Comparison of ENCODE assay signal across 11 cellular contexts in the genomic region with DNA sequence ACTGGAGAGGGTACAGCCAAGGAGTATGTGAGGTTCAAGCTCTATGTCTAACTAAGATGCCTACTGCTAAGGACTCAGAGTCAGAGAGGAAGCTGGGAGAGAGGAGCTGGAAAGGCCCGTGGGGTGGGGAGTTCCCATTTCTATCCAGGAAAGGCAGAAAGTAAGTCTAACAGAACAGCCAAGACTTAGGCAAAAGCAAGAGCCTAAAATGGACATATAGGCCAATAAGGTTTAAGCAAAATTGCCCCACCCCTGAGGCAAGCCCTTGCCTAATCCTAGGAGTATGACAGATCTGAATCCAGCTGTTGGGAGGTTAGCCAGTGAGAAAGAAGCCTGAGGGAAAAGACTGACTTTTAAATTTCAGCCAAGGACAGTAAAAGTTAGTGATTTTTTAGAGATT. TPM values are rescaled to one million over a fixed set of nuclear protein-coding genes. Genes with fewer than 3 reads are reported as not detected.
DNase-seq lines count a peak whose midpoint lies in the region; ATAC-seq, FAIRE-seq and TF ChIP-seq lines count a peak whose summit lies in the region.
"Had no signal": no experiment of that assay in that cellular context is flagged by ENCODE, and none has a peak within 500 bp of the region (broad histone marks: within the 10 kb centered on the region; RNA-seq: fewer than 3 reads in every experiment).

No MANE protein-coding gene starts in this region.

- RAD21 ChIA-PET in GM12878 (lab: Charles Lee; ENCODE audit: unreplicated experiment): interaction anchor here (0.6 to 6.7 kb wide), 16 partner anchors 9 to 320 kb away, joined by 3 to 90 read pairs (median 4); a partner anchor contains a TSS

- H4K20me1 ChIP-seq in GM12878 (ENCODE audit: control insufficient read depth, insufficient read depth): no peaks in the 10 kb centered on the region

- peaks cover 57% of the 10 kb centered on the region for H3K4me1 Mint-ChIP-seq in activated CD4-positive, alpha-beta T cell treated with anti-CD3 and anti-CD28 coated beads, Interleukin-2, amount 10 ng/mL, durations not matched to agents 24 days and 14 days
- H3K4me1 Mint-ChIP-seq in nephron progenitor cell: peaks cover 29% of the 10 kb centered on the region

- H3K9me3 ChIP-seq in GM12878 (replicated peaks; ENCODE audit: control insufficient read depth, insufficient read depth, low read length) (no peaks in the 10 kb centered on the region), left ventricle myocardium inferior (replicated peaks) (no peaks in the 10 kb centered on the region), suprapubic skin (no peaks in the 10 kb centered on the region)

- H3K36me3 Mint-ChIP-seq in activated CD4-positive, alpha-beta T cell treated with anti-CD3 and anti-CD28 coated beads, Interleukin-2, amount 10 ng/mL, durations not matched to agents 24 days and 14 days (ENCODE audit: low read depth): peaks cover 25% of the 10 kb centered on the region
- H3K36me3 Mint-ChIP-seq in nephron progenitor cell (ENCODE audit: low read depth): peaks cover 12% of the 10 kb centered on the region

- WGBS in GM12878 (ENCODE audit: insufficient coverage, insufficient replicate concordance, low lambda C conversion rate, missing lambda C conversion rate): 8% methylated on average over 1 of the region's 1 CpG
- 7% methylated on average over 1 of the region's 1 CpG for WGBS in suprapubic skin

- peaks cover 0 to 8% of the 10 kb centered on the region in 2 experiments; a peak in 3 of 4 replicates for H3K36me3 ChIP-seq in GM12878 (ENCODE audit: control insufficient read depth in 2 of 2, insufficient read depth in 2 of 2, low read length in 1 of 2)
- H3K36me3 ChIP-seq in left ventricle myocardium inferior: peaks cover 7% of the 10 kb centered on the region
- H3K36me3 ChIP-seq in suprapubic skin: peaks cover 12% of the 10 kb centered on the region

- no peak for FAIRE-seq in GM12878 (lab: Jason Lieb, UNC)
- FAIRE-seq: colon had no signal

- H3K4me1 ChIP-seq in GM12878 (ENCODE audit: control insufficient read depth, insufficient read depth, low read length): peaks cover 39% of the 10 kb centered on the region
- peaks cover 45% of the 10 kb centered on the region for H3K4me1 ChIP-seq in left ventricle myocardium inferior
- peaks cover 41% of the 10 kb centered on the region for H3K4me1 ChIP-seq in suprapubic skin

- no peak for TF ChIP-seq CTCF in GM12878 (IDR thresholded peaks at IDR 0.05 in 2 of 3, conservative IDR thresholded peaks at IDR 0.05 in 1 of 3; ENCODE audit: control insufficient read depth in 2 of 3, extremely low read depth in 1 of 3, insufficient read depth in 1 of 3, low read depth in 3 of 3, low read length in 3 of 3)
- TF ChIP-seq CTCF in left ventricle myocardium inferior (IDR thresholded peaks at IDR 0.05; ENCODE audit: borderline replicate concordance): no peak
- no peak for TF ChIP-seq CTCF in suprapubic skin (IDR thresholded peaks at IDR 0.05)
- no peak for TF ChIP-seq CTCF in nephron progenitor cell (IDR thresholded peaks at IDR 0.05)

- no peak overlapping the region for H2AFZ ChIP-seq in GM12878 (ENCODE audit: control insufficient read depth, low read depth, low read length)

- ATAC-seq in GM12878: peak; percentile 3; the same call in 1 of the 3 replicates
- no peak for ATAC-seq in GM21390 (IDR thresholded peaks at IDR 0.05; ENCODE audit: unreplicated experiment)
- no peak for ATAC-seq in GM18873 (IDR thresholded peaks at IDR 0.05; ENCODE audit: low FRiP score, unreplicated experiment)

- POLR2A ChIA-PET in GM12878 (lab: Charles Lee): interaction anchor here (0.5 to 5.6 kb wide), 9 partner anchors 21 to 265 kb away, joined by 3 to 66 read pairs (median 5); a partner anchor contains a TSS

- H3K27ac ChIP-seq in GM12878 (ENCODE audit: control insufficient read depth, insufficient read depth) (peak overlapping the region; percentile 65), left ventricle myocardium inferior (replicated peaks) (peak overlapping the region; percentile 74), suprapubic skin (peak overlapping the region; percentile 23)

- no TSS peak for BruUV-seq in GM12878 (replicated peaks; lab: Mats Ljungman, UMichigan)

- H3K4me2 ChIP-seq in GM12878 (ENCODE audit: control insufficient read depth, insufficient read depth): peak overlapping the region; percentile 61

- H3K4me3 Mint-ChIP-seq in activated CD4-positive, alpha-beta T cell treated with anti-CD3 and anti-CD28 coated beads, Interleukin-2, amount 10 ng/mL, durations not matched to agents 24 days and 14 days: no peak overlapping the region
- no peak overlapping the region for H3K4me3 Mint-ChIP-seq in nephron progenitor cell

- no peaks in the 10 kb centered on the region for H3K79me2 ChIP-seq in GM12878 (ENCODE audit: control insufficient read depth, insufficient read depth, low read length)

- H3K4me3 ChIP-seq in GM12878 (0 out of 2 replicates have a peak overlapping the region, but pooled peaks have one; percentile 21), left ventricle myocardium inferior (no peak overlapping the region), suprapubic skin (no peak overlapping the region)

- no peak for TF ChIP-seq RAD21 in GM12878 (IDR thresholded peaks at IDR 0.05; ENCODE audit: insufficient read depth, low read depth, low read length)

- CTCF ChIA-PET in GM12878 (lab: Yijun Ruan, JAX): interaction anchor here (0.8 to 7.6 kb wide), 24 partner anchors 10 to 315 kb away, joined by 3 to 181 read pairs (median 6); a partner anchor contains a TSS

- in situ Hi-C loops in GM12878 (cut with MboI): no loop called here

- SMC1A ChIA-PET in GM12878 (lab: Charles Lee; ENCODE audit: uncharacterized antibody, unreplicated experiment): interaction anchor here (0.7 to 7.0 kb wide), 30 partner anchors 8 to 369 kb away, joined by 3 to 110 read pairs (median 4); a partner anchor contains a TSS

- no peak for TF ChIP-seq EP300 in GM12878 (IDR thresholded peaks at IDR 0.05; ENCODE audit: borderline replicate concordance in 1 of 2, control insufficient read depth in 1 of 2, low read depth in 2 of 2, low read length in 2 of 2)
- no peak for TF ChIP-seq EP300 in suprapubic skin (IDR thresholded peaks at IDR 0.05)

- TF ChIP-seq POLR2A in GM12878 (IDR thresholded peaks at IDR 0.05; ENCODE audit: low read depth, low read length): no peak
- no peak for TF ChIP-seq POLR2A in suprapubic skin (IDR thresholded peaks at IDR 0.05)

- H3K27me3 ChIP-seq in GM12878 (replicated peaks in 1 of 2; ENCODE audit: control insufficient read depth in 2 of 2, insufficient read depth in 2 of 2, low read length in 1 of 2) (no peaks in the 10 kb centered on the region), left ventricle myocardium inferior (ENCODE audit: low read depth) (no peaks in the 10 kb centered on the region), suprapubic skin (no peaks in the 10 kb centered on the region)

- H3K27ac Mint-ChIP-seq in activated CD4-positive, alpha-beta T cell treated with anti-CD3 and anti-CD28 coated beads, Interleukin-2, amount 10 ng/mL, durations not matched to agents 24 days and 14 days: peak overlapping the region; percentile 4
- no peak overlapping the region for H3K27ac Mint-ChIP-seq in nephron progenitor cell

- DNase-seq in activated CD4-positive, alpha-beta T cell treated with anti-CD3 and anti-CD28 coated beads, Interleukin-2, amount 10 ng/mL, durations not matched to agents 24 days and 14 days: no peak
- no peak for DNase-seq in activated CD4-positive, alpha-beta T cell treated with anti-CD3 and anti-CD28 coated beads for 1 hour
- DNase-seq in GM12878 (ENCODE audit: low read depth, low spot score) (no peak), left ventricle myocardium inferior (peak; percentile 41), suprapubic skin (ENCODE audit: low spot score in 2 of 2) (no peak), nephron progenitor cell (no peak)
- DNase-seq: activated CD8-positive, alpha-beta memory T cell treated with anti-CD3 and anti-CD28 coated beads for 24 hours; NCI-H146 had no signal

- peaks cover 2% of the 10 kb centered on the region for H3K27me3 Mint-ChIP-seq in activated CD4-positive, alpha-beta T cell treated with anti-CD3 and anti-CD28 coated beads, Interleukin-2, amount 10 ng/mL, durations not matched to agents 24 days and 14 days
- peaks cover 25% of the 10 kb centered on the region for H3K27me3 Mint-ChIP-seq in nephron progenitor cell (ENCODE audit: low read depth, poor library complexity)

- H3K9ac ChIP-seq in GM12878 (ENCODE audit: control insufficient read depth, insufficient read depth, low read length): peak overlapping the region; percentile 36; the same call in 1 of the 2 replicates

- intact Hi-C loops in activated CD4-positive, alpha-beta T cell treated with anti-CD3 and anti-CD28 coated beads, Interleukin-2, amount 10 ng/mL, durations not matched to agents 24 days and 14 days (cut with micrococcal nuclease): loop anchor here (5.0 kb wide), 1 partner anchor 259 kb away; no protein-coding TSS in a partner anchor
- intact Hi-C loops in GM12878 (cut with micrococcal nuclease; ENCODE audit: unreplicated experiment) (loop anchor here (1.0 kb wide), 2 partner anchors 26 to 55 kb away; no protein-coding TSS in a partner anchor), left ventricle myocardium inferior (cut with micrococcal nuclease) (loop anchor here (5.0 kb wide), 1 partner anchor 99 kb away; no protein-coding TSS in a partner anchor)

- no peaks in the 10 kb centered on the region for H3K9me3 Mint-ChIP-seq in activated CD4-positive, alpha-beta T cell treated with anti-CD3 and anti-CD28 coated beads, Interleukin-2, amount 10 ng/mL, durations not matched to agents 24 days and 14 days
- no peaks in the 10 kb centered on the region for H3K9me3 Mint-ChIP-seq in nephron progenitor cell

RNA-seq across cellular contexts. Expression of a gene that starts 1.6 kb away (rescaled TPM):
- total RNA-seq in activated CD4-positive, alpha-beta T cell treated with anti-CD3 and anti-CD28 coated beads, Interleukin-2, amount 10 ng/mL, durations not matched to agents 24 days and 14 days: not detected in 2 replicates
- total RNA-seq in GM12878 (2013; cell fraction: nucleolus; rRNA removed): 1.7 and 2.1 TPM in 2 replicates
- total RNA-seq in GM12878 (2014; rRNA removed): 2.2 and 2.5 TPM in 2 replicates
- 1.2 and 2.1 TPM in 2 replicates for total RNA-seq in GM12878 (2014; rRNA removed; fragmentation: Illumina TruSeq; extraction: Trizol)
- 2.7 and 3.3 TPM in 2 replicates for total RNA-seq in GM12878 (2021)
- polyA plus RNA-seq in GM12878 (2011; ENCODE audit: low read depth): 4.2 TPM
- 3.4 and 3.9 TPM in 2 replicates for polyA plus RNA-seq in GM12878 (2011; rRNA removed)
- polyA plus RNA-seq in GM12878 (2011; cell fraction: cytosol; rRNA removed): 2.9 and 3.5 TPM in 2 replicates
- polyA plus RNA-seq in GM12878 (2011; cell fraction: nucleus; rRNA removed): 4.5 and 4.8 TPM in 2 replicates
- 2.2 and 2.3 TPM in 2 replicates for polyA plus RNA-seq in GM12878 (2012)
- 0.52 and 1.3 TPM in 2 replicates for polyA plus RNA-seq in GM12878 (2014; fragmentation: Illumina TruSeq; extraction: Trizol)
- polyA plus RNA-seq in GM12878 (2014; fragmentation: Nextera tagmentation; extraction: Ambion mirVana): 1 to 10 TPM in 1 of 2 experiments, under 1 TPM in 1; 0.66 to 1.3 TPM
- 2.8 and 3.8 TPM in 2 replicates for polyA plus RNA-seq in GM12878 (2014; rRNA removed)
- 1 to 10 TPM; 3.1 to 4.9 TPM for polyA plus RNA-seq in GM12878 (2016; fragmentation: Nextera tagmentation; extraction: Ambion mirVana)
- 0.82 and 1.2 TPM in 2 replicates for polyA minus RNA-seq in GM12878 (2011; rRNA and poly(A)+ RNA removed)
- polyA minus RNA-seq in GM12878 (2011; cell fraction: cytosol; rRNA and poly(A)+ RNA removed): not detected in 2 replicates
- 1.1 and 1.5 TPM in 2 replicates for polyA minus RNA-seq in GM12878 (2011; cell fraction: nucleus; rRNA and poly(A)+ RNA removed)
- 9.1 TPM for total RNA-seq in left ventricle myocardium inferior
- total RNA-seq in suprapubic skin: 1 to 10 TPM in 3 of 4 donors, not detected in 1; 1.3 to 4.0 (median 1.4) TPM

RNA-seq across cellular contexts. Expression of a gene that starts 7.2 kb away (rescaled TPM):
- 0.05 TPM in 1 of 2 replicates, not detected in the other for total RNA-seq in activated CD4-positive, alpha-beta T cell treated with anti-CD3 and anti-CD28 coated beads, Interleukin-2, amount 10 ng/mL, durations not matched to agents 24 days and 14 days
- not detected in 2 replicates for total RNA-seq in GM12878 (2013; cell fraction: nucleolus; rRNA removed)
- total RNA-seq in GM12878 (2014; rRNA removed): 2.5 and 2.8 TPM in 2 replicates
- total RNA-seq in GM12878 (2014; rRNA removed; fragmentation: Illumina TruSeq; extraction: Trizol): 3.1 and 3.3 TPM in 2 replicates
- 4.0 and 5.6 TPM in 2 replicates for total RNA-seq in GM12878 (2021)
- polyA plus RNA-seq in GM12878 (2011; ENCODE audit: low read depth): 3.0 TPM
- 7.5 and 8.7 TPM in 2 replicates for polyA plus RNA-seq in GM12878 (2011; rRNA removed)
- polyA plus RNA-seq in GM12878 (2011; cell fraction: cytosol; rRNA removed): 6.4 and 9.5 TPM in 2 replicates
- 5.1 and 6.9 TPM in 2 replicates for polyA plus RNA-seq in GM12878 (2011; cell fraction: nucleus; rRNA removed)
- 2.3 and 3.2 TPM in 2 replicates for polyA plus RNA-seq in GM12878 (2012)
- polyA plus RNA-seq in GM12878 (2014; fragmentation: Illumina TruSeq; extraction: Trizol): 2.6 and 4.5 TPM in 2 replicates
- polyA plus RNA-seq in GM12878 (2014; fragmentation: Nextera tagmentation; extraction: Ambion mirVana): 1 to 10 TPM; 3.2 to 3.5 TPM
- 3.4 TPM in 2 replicates for polyA plus RNA-seq in GM12878 (2014; rRNA removed)
- polyA plus RNA-seq in GM12878 (2016; fragmentation: Nextera tagmentation; extraction: Ambion mirVana): 1 to 10 TPM; 6.9 to 8.3 TPM
- polyA minus RNA-seq in GM12878 (2011; rRNA and poly(A)+ RNA removed): 14.3 and 18.7 TPM in 2 replicates
- polyA minus RNA-seq in GM12878 (2011; cell fraction: cytosol; rRNA and poly(A)+ RNA removed): 2.3 and 4.4 TPM in 2 replicates
- 2.3 and 5.5 TPM in 2 replicates for polyA minus RNA-seq in GM12878 (2011; cell fraction: nucleus; rRNA and poly(A)+ RNA removed)
- total RNA-seq in left ventricle myocardium inferior: not detected
- total RNA-seq in suprapubic skin: 100 to 1,000 TPM; 126 to 188 (median 164) TPM

RNA-seq across cellular contexts. Expression of a gene that starts 21.3 kb away (rescaled TPM):
- 173 and 178 TPM in 2 replicates for total RNA-seq in activated CD4-positive, alpha-beta T cell treated with anti-CD3 and anti-CD28 coated beads, Interleukin-2, amount 10 ng/mL, durations not matched to agents 24 days and 14 days
- 2.0 and 4.3 TPM in 2 replicates for total RNA-seq in GM12878 (2013; cell fraction: nucleolus; rRNA removed)
- total RNA-seq in GM12878 (2014; rRNA removed): 52.1 and 52.3 TPM in 2 replicates
- total RNA-seq in GM12878 (2014; rRNA removed; fragmentation: Illumina TruSeq; extraction: Trizol): 44.0 and 54.3 TPM in 2 replicates
- 76.8 and 81.8 TPM in 2 replicates for total RNA-seq in GM12878 (2021)
- 45.1 TPM for polyA plus RNA-seq in GM12878 (2011; ENCODE audit: low read depth)
- 111 and 127 TPM in 2 replicates for polyA plus RNA-seq in GM12878 (2011; rRNA removed)
- polyA plus RNA-seq in GM12878 (2011; cell fraction: cytosol; rRNA removed): 103 and 106 TPM in 2 replicates
- 34.5 and 52.5 TPM in 2 replicates for polyA plus RNA-seq in GM12878 (2011; cell fraction: nucleus; rRNA removed)
- polyA plus RNA-seq in GM12878 (2012): 82.6 and 88.2 TPM in 2 replicates
- polyA plus RNA-seq in GM12878 (2014; fragmentation: Illumina TruSeq; extraction: Trizol): 63.2 and 84.1 TPM in 2 replicates
- 10 to 100 TPM; 30.0 to 59.6 TPM for polyA plus RNA-seq in GM12878 (2014; fragmentation: Nextera tagmentation; extraction: Ambion mirVana)
- 102 and 117 TPM in 2 replicates for polyA plus RNA-seq in GM12878 (2014; rRNA removed)
- polyA plus RNA-seq in GM12878 (2016; fragmentation: Nextera tagmentation; extraction: Ambion mirVana): 100 to 1,000 TPM; 136 to 141 TPM
- polyA minus RNA-seq in GM12878 (2011; rRNA and poly(A)+ RNA removed): 24.8 and 34.2 TPM in 2 replicates
- polyA minus RNA-seq in GM12878 (2011; cell fraction: cytosol; rRNA and poly(A)+ RNA removed): 14.4 and 21.2 TPM in 2 replicates
- 2.9 and 8.3 TPM in 2 replicates for polyA minus RNA-seq in GM12878 (2011; cell fraction: nucleus; rRNA and poly(A)+ RNA removed)
- total RNA-seq in left ventricle myocardium inferior: 62.5 TPM
- 10 to 100 TPM; 21.3 to 33.9 (median 27.1) TPM for total RNA-seq in suprapubic skin

RNA-seq across cellular contexts. Expression of a gene that starts 21.4 kb away (rescaled TPM):
- total RNA-seq in activated CD4-positive, alpha-beta T cell treated with anti-CD3 and anti-CD28 coated beads, Interleukin-2, amount 10 ng/mL, durations not matched to agents 24 days and 14 days: 46.7 and 48.2 TPM in 2 replicates
- 53.0 and 53.6 TPM in 2 replicates for total RNA-seq in GM12878 (2013; cell fraction: nucleolus; rRNA removed)
- total RNA-seq in GM12878 (2014; rRNA removed): 27.9 and 33.0 TPM in 2 replicates
- total RNA-seq in GM12878 (2014; rRNA removed; fragmentation: Illumina TruSeq; extraction: Trizol): 24.0 and 25.0 TPM in 2 replicates
- 27.4 and 28.8 TPM in 2 replicates for total RNA-seq in GM12878 (2021)
- polyA plus RNA-seq in GM12878 (2011; ENCODE audit: low read depth): 18.2 TPM
- polyA plus RNA-seq in GM12878 (2011; rRNA removed): 10.5 and 19.2 TPM in 2 replicates
- polyA plus RNA-seq in GM12878 (2011; cell fraction: cytosol; rRNA removed): 29.7 and 31.4 TPM in 2 replicates
- polyA plus RNA-seq in GM12878 (2011; cell fraction: nucleus; rRNA removed): 46.3 and 63.1 TPM in 2 replicates
- 22.7 and 33.5 TPM in 2 replicates for polyA plus RNA-seq in GM12878 (2012)
- polyA plus RNA-seq in GM12878 (2014; fragmentation: Illumina TruSeq; extraction: Trizol): 20.8 and 27.2 TPM in 2 replicates
- 10 to 100 TPM; 43.1 to 54.4 TPM for polyA plus RNA-seq in GM12878 (2014; fragmentation: Nextera tagmentation; extraction: Ambion mirVana)
- polyA plus RNA-seq in GM12878 (2014; rRNA removed): 27.3 and 27.4 TPM in 2 replicates
- 10 to 100 TPM; 35.3 to 40.4 TPM for polyA plus RNA-seq in GM12878 (2016; fragmentation: Nextera tagmentation; extraction: Ambion mirVana)
- 22.1 and 27.7 TPM in 2 replicates for polyA minus RNA-seq in GM12878 (2011; rRNA and poly(A)+ RNA removed)
- 6.1 and 8.5 TPM in 2 replicates for polyA minus RNA-seq in GM12878 (2011; cell fraction: cytosol; rRNA and poly(A)+ RNA removed)
- 27.1 and 27.3 TPM in 2 replicates for polyA minus RNA-seq in GM12878 (2011; cell fraction: nucleus; rRNA and poly(A)+ RNA removed)
- 31.9 TPM for total RNA-seq in left ventricle myocardium inferior
- 10 to 100 TPM; 28.3 to 58.2 (median 39.6) TPM for total RNA-seq in suprapubic skin

RNA-seq across cellular contexts. Expression of a gene that starts 26.8 kb away (rescaled TPM):
- total RNA-seq in activated CD4-positive, alpha-beta T cell treated with anti-CD3 and anti-CD28 coated beads, Interleukin-2, amount 10 ng/mL, durations not matched to agents 24 days and 14 days: 134 and 139 TPM in 2 replicates
- 49.9 and 52.0 TPM in 2 replicates for total RNA-seq in GM12878 (2013; cell fraction: nucleolus; rRNA removed)
- total RNA-seq in GM12878 (2014; rRNA removed) (64.8 and 72.0 TPM in 2 replicates), GM12878 (2014; rRNA removed; fragmentation: Illumina TruSeq; extraction: Trizol) (78.5 and 78.9 TPM in 2 replicates), GM12878 (2021) (136 and 143 TPM in 2 replicates), left ventricle myocardium inferior (2.4 TPM), suprapubic skin (10 to 100 TPM; 12.3 to 46.2 (median 14.5) TPM)
- 51.5 TPM for polyA plus RNA-seq in GM12878 (2011; ENCODE audit: low read depth)
- polyA plus RNA-seq in GM12878 (2011; rRNA removed) (68.3 and 90.2 TPM in 2 replicates), GM12878 (2014; fragmentation: Illumina TruSeq; extraction: Trizol) (74.3 and 94.1 TPM in 2 replicates), GM12878 (2014; fragmentation: Nextera tagmentation; extraction: Ambion mirVana) (10 to 100 TPM; 12.9 to 20.9 TPM), GM12878 (2014; rRNA removed) (81.9 and 86.9 TPM in 2 replicates), GM12878 (2016; fragmentation: Nextera tagmentation; extraction: Ambion mirVana) (10 to 100 TPM; 64.1 to 74.0 TPM)
- 120 and 128 TPM in 2 replicates for polyA plus RNA-seq in GM12878 (2011; cell fraction: cytosol; rRNA removed)
- polyA plus RNA-seq in GM12878 (2011; cell fraction: nucleus; rRNA removed): 83.8 and 88.7 TPM in 2 replicates
- 86.4 and 90.3 TPM in 2 replicates for polyA plus RNA-seq in GM12878 (2012)
- polyA minus RNA-seq in GM12878 (2011; rRNA and poly(A)+ RNA removed): 65.2 and 132 TPM in 2 replicates
- 46.4 and 49.8 TPM in 2 replicates for polyA minus RNA-seq in GM12878 (2011; cell fraction: cytosol; rRNA and poly(A)+ RNA removed)
- 23.0 and 35.9 TPM in 2 replicates for polyA minus RNA-seq in GM12878 (2011; cell fraction: nucleus; rRNA and poly(A)+ RNA removed)

Comparison
In these comparisons a context has a peak if more than half of its experiments do, and no peak if none do; other contexts are left out.
1. H3K27ac ChIP-seq: peak in every context shown above with its lines; median percentile 74 in left ventricle myocardium inferior; 65 in GM12878; 23 in suprapubic skin.
2. RNA of a gene that starts 7.2 kb away (total RNA-seq): 126 to 188 TPM in suprapubic skin; 2.5 to 5.6 TPM in GM12878, 0.05 TPM in activated CD4-positive, alpha-beta T cell treated with anti-CD3 and anti-CD28 coated beads, Interleukin-2, amount 10 ng/mL, durations not matched to agents 24 days and 14 days and not detected in left ventricle myocardium inferior (single experiment); every median in the first group is over 10 times any median in the second.